In the genomic region with DNA sequence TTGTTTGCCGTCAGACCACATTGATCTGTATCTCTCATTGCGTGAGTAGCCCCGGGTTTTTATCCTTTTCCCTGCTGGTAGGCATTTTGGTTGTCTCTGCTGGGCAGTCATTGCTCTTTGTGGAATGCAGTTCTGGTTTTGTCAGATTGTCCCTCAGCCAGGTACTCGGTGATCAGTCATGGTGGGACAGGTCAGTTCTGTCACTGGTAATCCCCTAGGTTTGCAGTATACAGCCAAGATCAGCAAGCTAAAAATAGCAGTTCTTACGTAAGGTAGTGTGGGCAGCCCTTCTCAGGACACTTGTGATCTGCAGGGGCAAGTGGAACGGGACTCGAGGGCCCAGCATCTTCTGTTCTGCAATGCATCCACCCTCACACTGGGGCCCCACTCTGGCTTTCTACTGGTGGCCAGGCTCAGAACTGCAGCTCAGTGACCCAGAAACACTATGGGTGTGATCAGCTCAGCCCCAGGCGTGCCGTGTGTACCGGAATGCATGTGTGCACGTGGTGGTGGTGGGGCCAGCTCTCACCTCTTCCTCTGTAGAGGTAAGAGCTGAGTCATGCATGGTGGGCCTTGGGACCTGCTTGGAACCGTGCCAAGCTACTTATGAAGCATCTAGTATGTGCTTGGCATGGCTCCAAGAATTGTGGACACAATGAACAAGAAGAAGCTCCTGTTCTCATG, we compare ENCODE assay signal across 8 cellular contexts. TPM values are rescaled to one million over a fixed set of nuclear protein-coding genes. Genes with fewer than 3 reads are reported as not detected.
DNase-seq lines count a peak whose midpoint lies in the region; ATAC-seq and TF ChIP-seq lines count a peak whose summit lies in the region.

No MANE protein-coding gene starts in this region.

- peaks cover 32% of the 10 kb centered on the region for H3K4me1 Mint-ChIP-seq in nephron progenitor cell

- H3K27ac ChIP-seq in testis, result no peak overlapping the region

- TF ChIP-seq POLR2A in testis (IDR thresholded peaks at IDR 0.05), result no peak

- peaks cover 47% of the 10 kb centered on the region for H3K4me1 ChIP-seq in testis

- no peaks in the 10 kb centered on the region for H3K9me3 ChIP-seq in testis

- no peaks in the 10 kb centered on the region for H3K36me3 Mint-ChIP-seq in nephron progenitor cell (ENCODE audit: low read depth)

- H3K27me3 ChIP-seq in testis, result no peaks in the 10 kb centered on the region

- in situ Hi-C loops in ACHN (cut with HindIII; ENCODE audit: low pct_ligation_motif_present, low pct_unique_long_range_greater_than_20kb, low sequenced_read_pairs), result no loop called here

- ATAC-seq in GM19463 (IDR thresholded peaks at IDR 0.05; ENCODE audit: unreplicated experiment) (peak; percentile 79), HG03521 (IDR thresholded peaks at IDR 0.05; ENCODE audit: unreplicated experiment) (peak; percentile 79)

- H3K4me3 Mint-ChIP-seq in nephron progenitor cell, result no peak overlapping the region

- H3K4me3 ChIP-seq in choroid plexus epithelial cell (ENCODE audit: low read depth, low read length), result no peak overlapping the region
- H3K4me3 ChIP-seq in testis, result no peak overlapping the region

- no peaks in the 10 kb centered on the region for H3K9me3 Mint-ChIP-seq in nephron progenitor cell

- peak overlapping the region; percentile 46 for H3K27ac Mint-ChIP-seq in nephron progenitor cell

- DNase-seq in DMS79 treated with DMSO at 0.1 percent for 48 hours (lab: John Stamatoyannopoulos, UW), result peak; percentile 35
- DNase-seq in activated CD4-positive, alpha-beta T cell treated with anti-CD3 and anti-CD28 coated beads for 1 hour, result peak; percentile 76
- peak; percentile 86 for DNase-seq in choroid plexus epithelial cell (ENCODE audit: low read depth)
- DNase-seq in nephron progenitor cell, result no peak
- DNase-seq in testis, result peak; percentile 46
- DNase-seq in ACHN, result no peak

- no peaks in the 10 kb centered on the region for H3K36me3 ChIP-seq in testis (ENCODE audit: low read depth, missing control alignments)

- 51 to 75% methylated on average over 8 to 12 of the region's 12 CpGs for WGBS in testis, 2 donors

- intact Hi-C loops in testis (cut with DNase I; ENCODE audit: low total_unique reads), result no loop called here

- TF ChIP-seq CTCF in choroid plexus epithelial cell (conservative IDR thresholded peaks at IDR 0.05; ENCODE audit: low read depth, low read length), result peak; percentile 44
- TF ChIP-seq CTCF in nephron progenitor cell (IDR thresholded peaks at IDR 0.05), result no peak
- TF ChIP-seq CTCF in testis (IDR thresholded peaks at IDR 0.05), result peak in 1 of 3 experiments; percentile 11

- H3K27me3 Mint-ChIP-seq in nephron progenitor cell (ENCODE audit: low read depth, poor library complexity), result peaks cover 18% of the 10 kb centered on the region

RNA-seq across cellular contexts. Expression of a gene that starts 6.3 kb away (rescaled TPM):
- total RNA-seq in testis, result 10 to 100 TPM; 13.5 to 26.2 TPM
- 6.3 TPM for polyA plus RNA-seq in testis (ENCODE audit: insufficient read depth, low read depth, low replicate concordance)

RNA-seq across cellular contexts. Expression of a gene that starts 43.5 kb away (rescaled TPM):
- 10 to 100 TPM; 28.8 to 40.5 TPM for total RNA-seq in testis
- 20.8 TPM for polyA plus RNA-seq in testis (ENCODE audit: insufficient read depth, low read depth, low replicate concordance)

Comparison
In these comparisons a context has a peak if more than half of its experiments do, and no peak if none do; other contexts are left out.
1. DNase-seq: peak in DMS79 treated with DMSO at 0.1 percent for 48 hours (single experiment), activated CD4-positive, alpha-beta T cell treated with anti-CD3 and anti-CD28 coated beads for 1 hour (single experiment), choroid plexus epithelial cell (single experiment) and testis (single experiment); none in nephron progenitor cell (single experiment) and ACHN (single experiment).